8 cellular contexts compared by ENCODE assay signal in the genomic region with DNA sequence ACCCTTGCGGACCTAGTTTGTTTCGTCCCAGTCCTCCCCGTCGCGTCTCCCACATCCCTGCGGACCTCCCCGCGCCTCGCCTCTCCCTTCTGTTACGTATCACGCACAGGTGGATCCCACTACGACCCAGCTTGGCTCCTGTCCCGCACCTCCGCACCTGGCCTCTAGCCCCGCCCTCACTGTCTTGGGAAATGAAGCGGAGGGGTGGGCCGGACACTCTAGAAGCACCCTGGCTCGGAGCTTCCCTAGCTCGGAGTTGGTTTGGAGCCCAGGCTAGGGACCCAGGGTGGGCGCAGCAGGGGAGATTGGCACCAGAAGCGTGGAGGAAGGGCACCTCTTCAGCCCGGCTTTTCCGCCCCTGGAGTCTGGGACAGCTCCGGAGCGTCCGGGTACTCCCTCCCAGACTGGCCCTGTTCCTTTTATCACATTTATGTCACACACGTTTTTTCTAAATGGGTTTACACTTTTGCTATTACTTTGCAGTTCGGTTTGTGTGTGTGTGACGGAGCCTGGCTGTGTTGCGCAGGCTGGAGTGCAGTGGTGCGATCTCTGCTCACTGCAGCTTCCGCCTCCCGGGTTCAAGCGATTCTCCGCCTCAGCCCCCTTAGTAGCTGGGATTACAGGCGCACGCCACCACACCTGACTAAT. TPM values are rescaled to one million over a fixed set of nuclear protein-coding genes. Genes with fewer than 3 reads are reported as not detected.
DNase-seq lines count a peak whose midpoint lies in the region; ATAC-seq and TF ChIP-seq lines count a peak whose summit lies in the region.

No MANE protein-coding gene starts in this region.

- H3K27ac ChIP-seq in BLaER1 = peak overlapping the region; percentile 80
- H3K27ac ChIP-seq in PC-3 (ENCODE audit: low read length) = peak overlapping the region; percentile 14; the same call in 1 of the 2 replicates

- H4K20me1 ChIP-seq in BLaER1 (no peaks in the 10 kb centered on the region), PC-3 (ENCODE audit: low read length) (no peaks in the 10 kb centered on the region)

- H3K4me1 Mint-ChIP-seq in HFFc6 (ENCODE audit: low read depth) (peaks cover 51% of the 10 kb centered on the region), osteocyte (ENCODE audit: unreplicated experiment) (peaks cover 26% of the 10 kb centered on the region)

- ATAC-seq in PC-3 = peak; percentile 24
- ATAC-seq in HG03095 (IDR thresholded peaks at IDR 0.05; ENCODE audit: unreplicated experiment) = no peak
- ATAC-seq in HG03097 (IDR thresholded peaks at IDR 0.05; ENCODE audit: low FRiP score, unreplicated experiment) = no peak

- no peaks in the 10 kb centered on the region for H3K79me2 ChIP-seq in PC-3 (ENCODE audit: low read length)

- H3F3A ChIP-seq in PC-3 (ENCODE audit: low read length, unreplicated experiment) = no peaks in the 10 kb centered on the region

- H3K27ac Mint-ChIP-seq in HFFc6 = peak overlapping the region; percentile 93
- peak overlapping the region; percentile 96 for H3K27ac Mint-ChIP-seq in osteocyte (ENCODE audit: unreplicated experiment)

- peaks cover 28% of the 10 kb centered on the region for H3K36me3 ChIP-seq in BLaER1
- no peaks in the 10 kb centered on the region; the same call in 1 of the 2 replicates for H3K36me3 ChIP-seq in PC-3 (ENCODE audit: low read depth, low read length)

- H3K27me3 Mint-ChIP-seq in HFFc6 (ENCODE audit: insufficient read depth) (peaks cover 6% of the 10 kb centered on the region), osteocyte (ENCODE audit: unreplicated experiment) (no peaks in the 10 kb centered on the region)

- no peak for TF ChIP-seq CTCF in HFFc6 (IDR thresholded peaks at IDR 0.05)
- TF ChIP-seq CTCF in PC-3 (conservative IDR thresholded peaks at IDR 0.05; ENCODE audit: low read depth, low read length) = no peak
- no peak for TF ChIP-seq CTCF in osteocyte (IDR thresholded peaks at IDR 0.05)

- H3K9me3 Mint-ChIP-seq in HFFc6 = peaks cover 5% of the 10 kb centered on the region; the same call in 1 of the 2 replicates
- no peaks in the 10 kb centered on the region for H3K9me3 Mint-ChIP-seq in osteocyte (ENCODE audit: unreplicated experiment)

- no peaks in the 10 kb centered on the region for H3K27me3 ChIP-seq in BLaER1
- no peaks in the 10 kb centered on the region for H3K27me3 ChIP-seq in PC-3 (ENCODE audit: low read length)

- H3K4me3 Mint-ChIP-seq in HFFc6 (peak overlapping the region; percentile 89), osteocyte (ENCODE audit: unreplicated experiment) (peak overlapping the region; percentile 90)

- BruUV-seq in PC-3 (replicated peaks; lab: Mats Ljungman, UMichigan) = no TSS peak

- H3K9ac ChIP-seq in BLaER1 = peak overlapping the region; percentile 80
- H3K9ac ChIP-seq in PC-3 (ENCODE audit: low read length) = peak overlapping the region; percentile 50

- CTCF ChIA-PET in PC-3 (lab: Charles Lee) = no interaction called here

- H3K9me3 ChIP-seq in BLaER1 (no peaks in the 10 kb centered on the region), PC-3 (ENCODE audit: low read length) (no peaks in the 10 kb centered on the region)

- no peaks in the 10 kb centered on the region for H3K9me2 ChIP-seq in PC-3 (replicated peaks; ENCODE audit: low read length)

- H3K4me2 ChIP-seq in BLaER1 = peak overlapping the region; percentile 98
- H3K4me2 ChIP-seq in PC-3 (ENCODE audit: low read length) = peak overlapping the region; percentile 94

- peak overlapping the region; percentile 63 for H2AFZ ChIP-seq in PC-3 (ENCODE audit: low read length)

- peak overlapping the region; percentile 77 for H3K4me3 ChIP-seq in BLaER1
- H3K4me3 ChIP-seq in PC-3 (ENCODE audit: low read length) = peak overlapping the region; percentile 69

- DNase-seq in HFFc6 (no peak), PC-3 (peak; percentile 64), head of caudate nucleus (peak; percentile 53 to 90 (median 75)), osteocyte (ENCODE audit: extremely low spot score, unreplicated experiment) (no peak)
- peak; percentile 65 for DNase-seq in activated naive CD4-positive, alpha-beta T cell treated with anti-CD3 and anti-CD28 coated beads, Interleukin-2, amount 50 U/mL, for 16 hours

- peaks cover 10% of the 10 kb centered on the region for H3K36me3 Mint-ChIP-seq in HFFc6 (ENCODE audit: low read depth)
- H3K36me3 Mint-ChIP-seq in osteocyte (ENCODE audit: unreplicated experiment) = peaks cover 2% of the 10 kb centered on the region

- POLR2A ChIA-PET in PC-3 (lab: Charles Lee; ENCODE audit: unreplicated experiment) = interaction anchor here (0.7 kb wide), 1 partner anchor 14 kb away, joined by 4 read pairs; no protein-coding TSS in a partner anchor

- intact Hi-C loops in PC-3 (cut with micrococcal nuclease) (no loop called here), head of caudate nucleus (cut with DNase I) (loop anchor here (10.0 kb wide), 1 partner anchor 62 kb away; no protein-coding TSS in a partner anchor)

- H3K4me1 ChIP-seq in BLaER1 (peaks cover 34% of the 10 kb centered on the region), PC-3 (ENCODE audit: insufficient read depth, low read length) (peaks cover 9% of the 10 kb centered on the region; the same call in 1 of the 2 replicates)

RNA-seq across cellular contexts. Expression of gene CEMP1, which starts 1.4 kb away (rescaled TPM):
- total RNA-seq in HFFc6 (2021; fragmentation: NEBNext Ultra II Directional; extraction: Animal tissue kit (Norgen Biotek cat#: 25700)) = not detected
- total RNA-seq in PC-3 (2014; rRNA removed) = 0.46 TPM in 1 of 2 replicates, not detected in the other
- total RNA-seq in osteocyte = not detected in 2 replicates

RNA-seq across cellular contexts. Expression of gene PDPK1, which starts 5.2 kb away (rescaled TPM):
- 10 to 100 TPM; 34.2 to 43.8 (median 37.0) TPM for total RNA-seq in HFFc6 (2021; fragmentation: NEBNext Ultra II Directional; extraction: Animal tissue kit (Norgen Biotek cat#: 25700))
- total RNA-seq in PC-3 (2014; rRNA removed) (13.7 and 18.9 TPM in 2 replicates), osteocyte (44.9 and 45.8 TPM in 2 replicates)

RNA-seq across cellular contexts. Expression of gene AMDHD2, which starts 12.4 kb away (rescaled TPM):
- total RNA-seq in HFFc6 (2021; fragmentation: NEBNext Ultra II Directional; extraction: Animal tissue kit (Norgen Biotek cat#: 25700)) = 10 to 100 TPM; 15.6 to 19.3 (median 18.6) TPM
- total RNA-seq in PC-3 (2014; rRNA removed) (50.3 and 62.8 TPM in 2 replicates), osteocyte (52.5 and 56.6 TPM in 2 replicates)

RNA-seq across cellular contexts. Expression of gene ATP6V0C, which starts 18.9 kb away (rescaled TPM):
- total RNA-seq in HFFc6 (2021; fragmentation: NEBNext Ultra II Directional; extraction: Animal tissue kit (Norgen Biotek cat#: 25700)) = 100 to 1,000 TPM; 303 to 341 (median 309) TPM
- total RNA-seq in PC-3 (2014; rRNA removed) = 67.4 and 80.2 TPM in 2 replicates
- total RNA-seq in osteocyte = 208 and 211 TPM in 2 replicates

RNA-seq across cellular contexts. Expression of gene TBC1D24, which starts 57.7 kb away (rescaled TPM):
- 10 to 100 TPM; 15.8 to 30.3 (median 19.0) TPM for total RNA-seq in HFFc6 (2021; fragmentation: NEBNext Ultra II Directional; extraction: Animal tissue kit (Norgen Biotek cat#: 25700))
- total RNA-seq in PC-3 (2014; rRNA removed) = 11.3 and 15.2 TPM in 2 replicates
- total RNA-seq in osteocyte = 15.4 and 17.4 TPM in 2 replicates

Comparison
In these comparisons a context has a peak if more than half of its experiments do, and no peak if none do; other contexts are left out.
1. DNase-seq: peak in PC-3 (single experiment), activated naive CD4-positive, alpha-beta T cell treated with anti-CD3 and anti-CD28 coated beads, Interleukin-2, amount 50 U/mL, for 16 hours (single experiment) and head of caudate nucleus (42 of 42); none in HFFc6 (single experiment) and osteocyte (single experiment).